ENCODE assay signal across 18 cellular contexts in genomic region chr1:45365051-45365450, GRCh38. TPM values are rescaled to one million over a fixed set of nuclear protein-coding genes. Genes with fewer than 3 reads are reported as not detected.
A peak's percentile ranks its signal among the peaks of the same experiment; 100 is the strongest.
DNase-seq lines count a peak whose midpoint lies in the region; ATAC-seq, FAIRE-seq and TF ChIP-seq lines count a peak whose summit lies in the region.
"Had no signal": no experiment of that assay in that cellular context is flagged by ENCODE, and none has a peak within 500 bp of the region (broad histone marks: within the 10 kb centered on the region; RNA-seq: fewer than 3 reads in every experiment).

No MANE protein-coding gene starts in this region.

- H3K79me1 ChIP-seq in mesendoderm (ENCODE audit: low read length), result no peaks in the 10 kb centered on the region

- no peak for DNase-seq in GM18507 (ENCODE audit: extremely low spot score, insufficient read length, low read depth)
- DNase-seq in memory B cell (ENCODE audit: low spot score in 2 of 2), result no peak
- no peak for DNase-seq in smooth muscle cell (lab: John Stamatoyannopoulos, UW; ENCODE audit: unreplicated experiment)
- DNase-seq in naive thymus-derived CD4-positive, alpha-beta T cell, result no peak
- DNase-seq in mesendoderm, result no peak
- DNase-seq in thyroid gland, result no peak
- DNase-seq: AML-193; DMS79; effector CD8-positive, alpha-beta T cell; foreskin fibroblast; NCI-H2029; stimulated activated CD4-positive, alpha-beta T cell treated with anti-CD3 and anti-CD28 coated beads, Interleukin-1b, Interleukin-23, amount 100 ng/mL, for 48 hours; stimulated activated naive CD4-positive, alpha-beta T cell treated with Interleukin-2 at 50 U/mL for 16 hours had no signal

- no peak overlapping the region for H3K4ac ChIP-seq in mesendoderm (ENCODE audit: low read depth, low read length)

- H3K4me1 Mint-ChIP-seq in memory B cell, result peaks cover 14% of the 10 kb centered on the region
- peaks cover 0 to 4% (median 2%) of the 10 kb centered on the region in 7 donors for H3K4me1 Mint-ChIP-seq in naive thymus-derived CD4-positive, alpha-beta T cell

- TF ChIP-seq POLR2A in thyroid gland (IDR thresholded peaks at IDR 0.05), result no peak

- no peak overlapping the region for H2AFZ ChIP-seq in smooth muscle cell (ENCODE audit: low read depth)

- WGBS in smooth muscle cell (ENCODE audit: low lambda C conversion rate), result 94% methylated on average over 6 of the region's 6 CpGs
- no CpG with 5 or more reads among the region's 6 CpGs for WGBS in mesendoderm (ENCODE audit: extremely low coverage, insufficient coverage, low lambda C conversion rate)
- WGBS in thyroid gland, 2 donors, result 75 to 89% methylated on average over 6 of the region's 6 CpGs

- H3K18ac ChIP-seq in mesendoderm (ENCODE audit: low read length), result no peak overlapping the region

- H3K27me3 ChIP-seq in smooth muscle cell (ENCODE audit: low read depth), result no peaks in the 10 kb centered on the region
- H3K27me3 ChIP-seq in naive thymus-derived CD4-positive, alpha-beta T cell (ENCODE audit: control insufficient read depth in 2 of 2, insufficient read depth in 2 of 2, low read length in 2 of 2), result no peaks in the 10 kb centered on the region
- H3K27me3 ChIP-seq in mesendoderm (ENCODE audit: insufficient read depth, low read length, poor library complexity), result no peaks in the 10 kb centered on the region
- H3K27me3 ChIP-seq in thyroid gland, result no peaks in the 10 kb centered on the region

- peaks cover 3% of the 10 kb centered on the region for H3K36me3 Mint-ChIP-seq in memory B cell
- peaks cover 0 to 7% (median 0%) of the 10 kb centered on the region in 5 donors for H3K36me3 Mint-ChIP-seq in naive thymus-derived CD4-positive, alpha-beta T cell

- H4K8ac ChIP-seq in mesendoderm (ENCODE audit: low read depth, low read length), result no peak overlapping the region

- H3K9me3 Mint-ChIP-seq in memory B cell, result no peaks in the 10 kb centered on the region
- no peaks in the 10 kb centered on the region for H3K9me3 Mint-ChIP-seq in naive thymus-derived CD4-positive, alpha-beta T cell
- H3K9me3 Mint-ChIP-seq: activated T-helper 1 cell treated with anti-CD3 and anti-CD28 coated beads, Interleukin-12 subunit alpha, Interleukin-12 subunit beta, Interleukin-2, Interleukin-4 antibody, amounts not matched to agents 30 ng/mL and 10 ng/mL and 1 ng/mL, durations not matched to agents 14 hours and 24 hours and 36 hours had no signal

- no peaks in the 10 kb centered on the region for H3F3A ChIP-seq in smooth muscle cell (ENCODE audit: low read depth)

- no peaks in the 10 kb centered on the region for H3K27me3 Mint-ChIP-seq in memory B cell
- H3K27me3 Mint-ChIP-seq in naive thymus-derived CD4-positive, alpha-beta T cell, result no peaks in the 10 kb centered on the region

- H3K4me1 ChIP-seq in smooth muscle cell (ENCODE audit: low read depth) (peaks cover 11% of the 10 kb centered on the region), mesendoderm (ENCODE audit: control insufficient read depth, low read depth, low read length) (no peaks in the 10 kb centered on the region), thyroid gland (peaks cover 6 to 9% of the 10 kb centered on the region in 2 donors)
- H3K4me1 ChIP-seq in naive thymus-derived CD4-positive, alpha-beta T cell (ENCODE audit: control insufficient read depth in 2 of 2, insufficient read depth in 2 of 2, low read length in 2 of 2), result no peaks in the 10 kb centered on the region

- CTCF ChIA-PET in naive thymus-derived CD4-positive, alpha-beta T cell (lab: Charles Lee), result no interaction called here

- no peak overlapping the region for H3K23ac ChIP-seq in mesendoderm (ENCODE audit: low read length)

- H3K36me3 ChIP-seq in smooth muscle cell (ENCODE audit: low read depth) (no peaks in the 10 kb centered on the region), mesendoderm (ENCODE audit: control insufficient read depth, insufficient read depth, low read length) (no peaks in the 10 kb centered on the region), thyroid gland (no peaks in the 10 kb centered on the region)
- no peaks in the 10 kb centered on the region for H3K36me3 ChIP-seq in naive thymus-derived CD4-positive, alpha-beta T cell (ENCODE audit: control insufficient read depth in 2 of 3, insufficient read depth in 3 of 3, low read length in 3 of 3)

- H3K4me3 ChIP-seq in smooth muscle cell (no peak overlapping the region), mesendoderm (ENCODE audit: low read length) (no peak overlapping the region), thyroid gland (replicated peaks in 1 of 3) (no peak overlapping the region)
- H3K4me3 ChIP-seq in naive thymus-derived CD4-positive, alpha-beta T cell (ENCODE audit: low read length), result no peak overlapping the region
- H3K4me3 ChIP-seq: SK-N-MC had no signal

- H3K27ac ChIP-seq in smooth muscle cell (ENCODE audit: low read depth) (no peak overlapping the region), mesendoderm (ENCODE audit: low read depth, low read length) (no peak overlapping the region), thyroid gland (no peak overlapping the region)
- no peak overlapping the region for H3K27ac ChIP-seq in naive thymus-derived CD4-positive, alpha-beta T cell (ENCODE audit: low read depth, low read length)
- H3K27ac ChIP-seq: KMS-11, SK-N-MC had no signal

- H3K4me3 Mint-ChIP-seq in memory B cell, result no peak overlapping the region
- no peak overlapping the region for H3K4me3 Mint-ChIP-seq in naive thymus-derived CD4-positive, alpha-beta T cell
- H3K4me3 Mint-ChIP-seq: activated T-helper 1 cell treated with anti-CD3 and anti-CD28 coated beads, Interleukin-12 subunit alpha, Interleukin-12 subunit beta, Interleukin-2, Interleukin-4 antibody, amounts not matched to agents 30 ng/mL and 10 ng/mL and 1 ng/mL, durations not matched to agents 14 hours and 24 hours and 36 hours had no signal

- H3K9me3 ChIP-seq in smooth muscle cell (replicated peaks; ENCODE audit: low read depth) (no peaks in the 10 kb centered on the region), thyroid gland (no peaks in the 10 kb centered on the region)
- no peaks in the 10 kb centered on the region for H3K9me3 ChIP-seq in naive thymus-derived CD4-positive, alpha-beta T cell (ENCODE audit: control insufficient read depth in 2 of 3, low read length in 3 of 3)

- peak; percentile 85 for ATAC-seq in GM21723 (IDR thresholded peaks at IDR 0.05; ENCODE audit: unreplicated experiment)
- ATAC-seq in HG03460 (IDR thresholded peaks at IDR 0.05; ENCODE audit: unreplicated experiment), result peak; percentile 61
- ATAC-seq in memory B cell (ENCODE audit: low read depth), result peak; percentile 57
- ATAC-seq in naive thymus-derived CD4-positive, alpha-beta T cell, result no peak

- H3K9ac ChIP-seq in smooth muscle cell (ENCODE audit: low read depth) (no peak overlapping the region), mesendoderm (ENCODE audit: low read length) (no peak overlapping the region)
- H3K9ac ChIP-seq: KMS-11 had no signal

- H3K79me2 ChIP-seq in smooth muscle cell (ENCODE audit: low read depth) (no peaks in the 10 kb centered on the region), mesendoderm (ENCODE audit: control insufficient read depth, insufficient read depth, low read length) (no peaks in the 10 kb centered on the region)

- peak overlapping the region; percentile 72 for H3K27ac Mint-ChIP-seq in memory B cell
- H3K27ac Mint-ChIP-seq in naive thymus-derived CD4-positive, alpha-beta T cell, result no peak overlapping the region
- H3K27ac Mint-ChIP-seq: activated T-helper 1 cell treated with anti-CD3 and anti-CD28 coated beads, Interleukin-12 subunit alpha, Interleukin-12 subunit beta, Interleukin-2, Interleukin-4 antibody, amounts not matched to agents 30 ng/mL and 10 ng/mL and 1 ng/mL, durations not matched to agents 14 hours and 24 hours and 36 hours had no signal

- no peak overlapping the region for H3K4me2 ChIP-seq in smooth muscle cell
- no peak overlapping the region for H3K4me2 ChIP-seq in mesendoderm (ENCODE audit: low read length)
- H3K4me2 ChIP-seq: KMS-11 had no signal

- H3K56ac ChIP-seq in mesendoderm (ENCODE audit: low read length), result no peak overlapping the region

- POLR2A ChIA-PET in naive thymus-derived CD4-positive, alpha-beta T cell (lab: Charles Lee), result no interaction called here

- H4K20me1 ChIP-seq in smooth muscle cell (ENCODE audit: low read depth), result no peaks in the 10 kb centered on the region

- no peak overlapping the region for H2AK5ac ChIP-seq in mesendoderm (ENCODE audit: low read length)

- peak; percentile 44 for FAIRE-seq in GM18507 (lab: Jason Lieb, UNC)

- H2BK5ac ChIP-seq in mesendoderm (ENCODE audit: low read length), result no peak overlapping the region

- no peak overlapping the region for H2BK120ac ChIP-seq in mesendoderm (ENCODE audit: low read depth, low read length)

- H4K5ac ChIP-seq in mesendoderm (ENCODE audit: low read length), result no peak overlapping the region

- H2BK15ac ChIP-seq in mesendoderm (replicated peaks; ENCODE audit: low read depth), result no peak overlapping the region

- TF ChIP-seq CTCF in smooth muscle cell (IDR thresholded peaks at IDR 0.05; ENCODE audit: borderline replicate concordance, insufficient read depth, poor library complexity, severe bottlenecking), result no peak
- no peak for TF ChIP-seq CTCF in thyroid gland (IDR thresholded peaks at IDR 0.05)

- intact Hi-C loops in naive thymus-derived CD4-positive, alpha-beta T cell (cut with micrococcal nuclease), result no loop called here
- intact Hi-C loops in thyroid gland (cut with DNase I), result no loop called here

RNA-seq across cellular contexts. Expression of gene MUTYH, which starts 24.8 kb away (rescaled TPM):
- total RNA-seq in smooth muscle cell, result 12.1 and 13.5 TPM in 2 replicates
- polyA plus RNA-seq in smooth muscle cell, result 16.5 and 17.4 TPM in 2 replicates
- total RNA-seq in naive thymus-derived CD4-positive, alpha-beta T cell, result 10 to 100 TPM; 56.7 to 85.4 (median 67.7) TPM
- 10 to 100 TPM; 17.7 to 31.5 TPM for polyA plus RNA-seq in naive thymus-derived CD4-positive, alpha-beta T cell
- polyA plus RNA-seq in mesendoderm (2013, experiment 1 of 2), result 24.4 TPM
- 25.6 TPM for polyA plus RNA-seq in mesendoderm (2013, experiment 2 of 2)
- 10 to 100 TPM; 23.7 to 45.9 (median 31.7) TPM for total RNA-seq in thyroid gland

RNA-seq across cellular contexts. Expression of gene TOE1, which starts 25.1 kb away (rescaled TPM):
- 3.2 and 3.3 TPM in 2 replicates for total RNA-seq in smooth muscle cell
- 2.8 and 3.3 TPM in 2 replicates for polyA plus RNA-seq in smooth muscle cell
- 10 to 100 TPM; 20.6 to 53.3 (median 25.7) TPM for total RNA-seq in naive thymus-derived CD4-positive, alpha-beta T cell
- 10 to 100 TPM; 16.7 to 20.5 TPM for polyA plus RNA-seq in naive thymus-derived CD4-positive, alpha-beta T cell
- polyA plus RNA-seq in mesendoderm (2013, experiment 1 of 2), result 20.5 TPM
- 19.4 TPM for polyA plus RNA-seq in mesendoderm (2013, experiment 2 of 2)
- 10 to 100 TPM; 15.7 to 19.8 (median 17.8) TPM for total RNA-seq in thyroid gland

RNA-seq across cellular contexts. Expression of gene HPDL, which starts 38.4 kb away (rescaled TPM):
- total RNA-seq in smooth muscle cell (not detected in 2 replicates), thyroid gland (1 to 10 TPM in 2 of 4 donors, under 1 TPM in 2; 0.27 to 3.5 (median 1.1) TPM)
- 0.96 and 0.98 TPM in 2 replicates for polyA plus RNA-seq in smooth muscle cell
- 1 to 10 TPM in 1 of 5 experiments, under 1 TPM in 4; 0.32 to 6.7 (median 0.68) TPM for total RNA-seq in naive thymus-derived CD4-positive, alpha-beta T cell
- polyA plus RNA-seq in naive thymus-derived CD4-positive, alpha-beta T cell, result 1 to 10 TPM in 1 of 2 donors, under 1 TPM in 1; 0.69 to 1.0 TPM
- 39.3 TPM for polyA plus RNA-seq in mesendoderm (2013, experiment 1 of 2)
- 37.9 TPM for polyA plus RNA-seq in mesendoderm (2013, experiment 2 of 2)
